21 cellular contexts compared by ENCODE assay signal in the genomic region with DNA sequence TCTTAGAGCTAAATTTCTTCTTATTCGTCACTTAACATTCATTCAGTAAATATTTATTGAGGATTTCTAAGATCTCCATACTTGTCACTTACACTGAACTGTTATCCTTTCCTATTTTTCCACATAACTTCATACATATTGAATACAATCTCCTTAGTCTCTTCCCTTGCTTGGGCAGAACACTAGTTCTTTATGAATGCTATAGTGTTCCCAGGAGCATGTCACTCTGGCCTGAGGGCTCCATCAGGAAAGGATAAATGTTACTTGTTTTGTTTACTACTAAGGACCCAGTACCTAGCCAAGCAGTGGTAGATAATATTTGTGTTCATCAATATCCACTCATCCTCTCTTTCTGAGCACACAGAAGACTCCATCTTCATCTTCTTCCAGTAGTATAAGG.
"Had no signal": no experiment of that assay in that cellular context is flagged by ENCODE, and none has a peak within 500 bp of the region (broad histone marks: within the 10 kb centered on the region; RNA-seq: fewer than 3 reads in every experiment).

No MANE protein-coding gene starts in this region.

- H3K27me3 Mint-ChIP-seq: naive B cell had no signal

- H3K9me3 Mint-ChIP-seq: mesothelial cell of epicardium, naive B cell had no signal

- H3K4me3 Mint-ChIP-seq: mesothelial cell of epicardium, naive B cell had no signal

- DNase-seq: dermis blood vessel endothelial cell; dorsolateral prefrontal cortex; effector CD4-positive, alpha-beta T cell; effector memory CD4-positive, alpha-beta T cell; foreskin keratinocyte; gastrocnemius medialis; glutamatergic neuron; head of caudate nucleus; heart right ventricle; hippocampal formation; islet precursor cell; kidney; kidney glomerular epithelial cell; left cardiac atrium; left lung; left ventricle myocardium superior; lower lobe of right lung; mesenchymal stem cell; mucosa of descending colon; naive B cell had no signal

- H3K4me1 Mint-ChIP-seq: mesothelial cell of epicardium, naive B cell had no signal

- H3K27ac Mint-ChIP-seq: mesothelial cell of epicardium, naive B cell had no signal
